In genomic region chr21:38597436-38597835, GRCh38 we compare ENCODE assay signal across 13 cellular contexts.
"Had no signal": no experiment of that assay in that cellular context is flagged by ENCODE, and none has a peak within 500 bp of the region (broad histone marks: within the 10 kb centered on the region; RNA-seq: fewer than 3 reads in every experiment).

No MANE protein-coding gene starts in this region.

- DNase-seq: activated CD4-positive, alpha-beta T cell treated with anti-CD3 and anti-CD28 coated beads, Interleukin-2, amount 10 ng/mL, durations not matched to agents 24 days and 14 days; activated naive CD4-positive, alpha-beta T cell treated with anti-CD3 and anti-CD28 coated beads for 36 hours; caudate nucleus; colonic mucosa; effector CD4-positive, alpha-beta T cell; left colon; naive thymus-derived CD8-positive, alpha-beta T cell had no signal

- H3K27me3 ChIP-seq: colonic mucosa, neutrophil, tibial nerve had no signal

- H3K4me3 ChIP-seq: colonic mucosa, skin epidermis, tibial nerve had no signal

- H3K4me1 ChIP-seq: colonic mucosa, tibial nerve had no signal

- H3K4me3 Mint-ChIP-seq: activated CD4-positive, alpha-beta T cell treated with anti-CD3 and anti-CD28 coated beads, Interleukin-2, amount 10 ng/mL, durations not matched to agents 24 days and 14 days; activated naive CD4-positive, alpha-beta T cell treated with anti-CD3 and anti-CD28 coated beads for 36 hours; activated T-helper 1 cell treated with anti-CD3 and anti-CD28 coated beads, Interleukin-12 subunit alpha, Interleukin-12 subunit beta, Interleukin-2, Interleukin-4 antibody, amounts not matched to agents 30 ng/mL and 10 ng/mL and 1 ng/mL, durations not matched to agents 14 hours and 24 hours and 36 hours; naive thymus-derived CD8-positive, alpha-beta T cell; stimulated activated effector memory CD8-positive, alpha-beta T cell treated with anti-CD3 and anti-CD28 coated beads, Interleukin-12 subunit alpha, Interleukin-12 subunit beta, amount 100 ng/mL, for 72 hours had no signal

- H3K9me3 Mint-ChIP-seq: activated CD4-positive, alpha-beta T cell treated with anti-CD3 and anti-CD28 coated beads, Interleukin-2, amount 10 ng/mL, durations not matched to agents 24 days and 14 days; activated naive CD4-positive, alpha-beta T cell treated with anti-CD3 and anti-CD28 coated beads for 36 hours; activated T-helper 1 cell treated with anti-CD3 and anti-CD28 coated beads, Interleukin-12 subunit alpha, Interleukin-12 subunit beta, Interleukin-2, Interleukin-4 antibody, amounts not matched to agents 30 ng/mL and 10 ng/mL and 1 ng/mL, durations not matched to agents 14 hours and 24 hours and 36 hours; naive thymus-derived CD8-positive, alpha-beta T cell had no signal

- H3K9me3 ChIP-seq: colonic mucosa, neutrophil, tibial nerve had no signal

- H3K36me3 ChIP-seq: colonic mucosa, neutrophil, tibial nerve had no signal

- H3K27ac Mint-ChIP-seq: activated naive CD4-positive, alpha-beta T cell treated with anti-CD3 and anti-CD28 coated beads for 36 hours; activated T-helper 1 cell treated with anti-CD3 and anti-CD28 coated beads, Interleukin-12 subunit alpha, Interleukin-12 subunit beta, Interleukin-2, Interleukin-4 antibody, amounts not matched to agents 30 ng/mL and 10 ng/mL and 1 ng/mL, durations not matched to agents 14 hours and 24 hours and 36 hours; naive thymus-derived CD8-positive, alpha-beta T cell; stimulated activated effector memory CD8-positive, alpha-beta T cell treated with anti-CD3 and anti-CD28 coated beads, Interleukin-12 subunit alpha, Interleukin-12 subunit beta, amount 100 ng/mL, for 72 hours had no signal

- H3K27ac ChIP-seq: colonic mucosa, epithelial cell of prostate, neutrophil, skin epidermis, tibial nerve had no signal

- H3K36me3 Mint-ChIP-seq: naive thymus-derived CD8-positive, alpha-beta T cell; stimulated activated effector memory CD8-positive, alpha-beta T cell treated with anti-CD3 and anti-CD28 coated beads, Interleukin-12 subunit alpha, Interleukin-12 subunit beta, amount 100 ng/mL, for 72 hours had no signal

- H3K4me1 Mint-ChIP-seq: stimulated activated effector memory CD8-positive, alpha-beta T cell treated with anti-CD3 and anti-CD28 coated beads, Interleukin-12 subunit alpha, Interleukin-12 subunit beta, amount 100 ng/mL, for 72 hours had no signal
